In genomic region chr17:68512967-68513474, GRCh38 we compare ENCODE assay signal across 1 cellular context.
TF ChIP-seq lines count a peak whose summit lies in the region.

No MANE protein-coding gene starts in this region.

TF ChIP-seq in SK-N-SH, 30 proteins besides CTCF, POLR2A, EP300 and RAD21 (continued from another document):
- TF ChIP-seq ZBTB33 (IDR thresholded peaks at IDR 0.05; ENCODE audit: borderline replicate concordance, low read depth) (no peak), MAX (IDR thresholded peaks at IDR 0.05; ENCODE audit: low read depth) (no peak; the same call in 1 of the 2 replicates), GATA2 (CRISPR knock-in tag; IDR thresholded peaks at IDR 0.05) (no peak), USF1 (IDR thresholded peaks at IDR 0.05; ENCODE audit: borderline replicate concordance, low read depth) (no peak), GABPA (IDR thresholded peaks at IDR 0.05; ENCODE audit: low read depth) (no peak), FOSL2 (IDR thresholded peaks at IDR 0.05; ENCODE audit: borderline replicate concordance, low read depth) (no peak), RXRA (IDR thresholded peaks at IDR 0.05; ENCODE audit: borderline replicate concordance, low read depth) (no peak), TEAD4 (IDR thresholded peaks at IDR 0.05; ENCODE audit: borderline replicate concordance, insufficient read depth) (no peak), REST (IDR thresholded peaks at IDR 0.05; ENCODE audit: low read depth, low read length) (no peak), MXI1 (IDR thresholded peaks at IDR 0.05; ENCODE audit: low read depth, low read length) (no peak)
